Comparison of ENCODE assay signal across 8 cellular contexts in genomic region chr9:78298046-78298511, GRCh38. TPM values are rescaled to one million over a fixed set of nuclear protein-coding genes. Genes with fewer than 3 reads are reported as not detected.
DNase-seq lines count a peak whose midpoint lies in the region; ATAC-seq and TF ChIP-seq lines count a peak whose summit lies in the region.

No MANE protein-coding gene starts in this region.

- DNase-seq in NCI-H510A treated with DMSO at 0.1 percent for 48 hours (lab: John Stamatoyannopoulos, UW) (peak; percentile 36), NCI-H510A (lab: John Stamatoyannopoulos, UW) (no peak), PC-3 (peak; percentile 2), chondrocyte (ENCODE audit: low spot score) (no peak), mesenchymal stem cell (no peak), thyroid gland (no peak), ACHN (no peak)

- no peaks in the 10 kb centered on the region; the same call in 1 of the 2 replicates for H4K20me1 ChIP-seq in PC-3 (ENCODE audit: low read length)

- in situ Hi-C loops in ACHN (cut with HindIII; ENCODE audit: low pct_ligation_motif_present, low pct_unique_long_range_greater_than_20kb, low sequenced_read_pairs), result no loop called here

- H3K23ac ChIP-seq in mesenchymal stem cell (ENCODE audit: low read length in 2 of 2), result no peak overlapping the region

- H3K9me2 ChIP-seq in PC-3 (replicated peaks; ENCODE audit: low read length), result no peaks in the 10 kb centered on the region

- H3K27ac Mint-ChIP-seq in chondrocyte (ENCODE audit: unreplicated experiment), result peak overlapping the region; percentile 99

- H3K4me1 Mint-ChIP-seq in chondrocyte (ENCODE audit: low read depth), result peaks cover 47% of the 10 kb centered on the region

- POLR2A ChIA-PET in PC-3 (lab: Charles Lee; ENCODE audit: unreplicated experiment), result no interaction called here

- peak overlapping the region; percentile 91 for H3K4me3 Mint-ChIP-seq in chondrocyte (ENCODE audit: unreplicated experiment)

- peaks cover 6% of the 10 kb centered on the region for H3K79me1 ChIP-seq in mesenchymal stem cell (replicated peaks; ENCODE audit: low read length, poor library complexity, severe bottlenecking)

- H2BK15ac ChIP-seq in mesenchymal stem cell (ENCODE audit: low read depth, poor library complexity, severe bottlenecking), result no peak overlapping the region

- H2AK5ac ChIP-seq in mesenchymal stem cell (ENCODE audit: low read length, severe bottlenecking), result no peak overlapping the region

- intact Hi-C loops in PC-3 (cut with micrococcal nuclease) (no loop called here), thyroid gland (cut with DNase I) (no loop called here)

- H4K91ac ChIP-seq in mesenchymal stem cell (ENCODE audit: low read length), result no peak overlapping the region

- H3K4me2 ChIP-seq in PC-3 (ENCODE audit: low read length) (peak overlapping the region; percentile 88), mesenchymal stem cell (ENCODE audit: low read length, poor library complexity, severe bottlenecking) (peak overlapping the region; percentile 65)

- no peak overlapping the region for H3K4ac ChIP-seq in mesenchymal stem cell (ENCODE audit: low read depth in 1 of 2, low read length in 2 of 2)

- no peak overlapping the region for H2BK12ac ChIP-seq in mesenchymal stem cell (ENCODE audit: low read length in 2 of 2)

- H3K9me3 Mint-ChIP-seq in chondrocyte (ENCODE audit: low read depth), result no peaks in the 10 kb centered on the region

- H3K4me3 ChIP-seq in PC-3 (ENCODE audit: low read length) (peak overlapping the region; percentile 95), mesenchymal stem cell (ENCODE audit: insufficient read depth in 1 of 2, low read depth in 1 of 2, low read length in 2 of 2) (peak overlapping the region; percentile 42 to 88), thyroid gland (replicated peaks in 1 of 3) (peak overlapping the region; percentile 38 to 79 (median 61))

- ATAC-seq in PC-3, result no peak
- ATAC-seq in HG02852 (IDR thresholded peaks at IDR 0.05; ENCODE audit: unreplicated experiment), result no peak

- no TSS peak for BruUV-seq in PC-3 (replicated peaks; lab: Mats Ljungman, UMichigan)

- no peak overlapping the region for H2BK120ac ChIP-seq in mesenchymal stem cell (ENCODE audit: low read depth, low read length)

- WGBS in mesenchymal stem cell, result under 1% methylated on average over 10 of the region's 13 CpGs
- 10 to 13% methylated on average over 13 of the region's 13 CpGs for WGBS in thyroid gland, 2 donors

- no peak overlapping the region for H4K8ac ChIP-seq in mesenchymal stem cell (ENCODE audit: low read length)

- H3K27ac ChIP-seq in PC-3 (ENCODE audit: low read length), result no peak overlapping the region
- peak overlapping the region; percentile 48 for H3K27ac ChIP-seq in mesenchymal stem cell (ENCODE audit: low read length, poor library complexity, severe bottlenecking)
- no peak overlapping the region for H3K27ac ChIP-seq in thyroid gland

- no peak overlapping the region for H2BK5ac ChIP-seq in mesenchymal stem cell (ENCODE audit: low read depth, low read length, poor library complexity, severe bottlenecking)

- peaks cover 12% of the 10 kb centered on the region for H3K36me3 Mint-ChIP-seq in chondrocyte (ENCODE audit: low read depth)

- no peak for TF ChIP-seq POLR2A in thyroid gland (IDR thresholded peaks at IDR 0.05)

- H3F3A ChIP-seq in PC-3 (ENCODE audit: low read length, unreplicated experiment), result no peaks in the 10 kb centered on the region

- H3K18ac ChIP-seq in mesenchymal stem cell (ENCODE audit: low read depth in 1 of 2, low read length in 2 of 2), result no peak overlapping the region

- no peaks in the 10 kb centered on the region for H3K9me3 ChIP-seq in PC-3 (ENCODE audit: low read length)
- no peaks in the 10 kb centered on the region for H3K9me3 ChIP-seq in mesenchymal stem cell (ENCODE audit: control insufficient read depth, low read length)
- H3K9me3 ChIP-seq in thyroid gland, result no peaks in the 10 kb centered on the region

- H2AFZ ChIP-seq in PC-3 (ENCODE audit: low read length) (peak overlapping the region; percentile 96), mesenchymal stem cell (ENCODE audit: low read depth, low read length) (no peak overlapping the region)

- H3K36me3 ChIP-seq in PC-3 (ENCODE audit: low read depth, low read length) (peaks cover 10% of the 10 kb centered on the region), mesenchymal stem cell (ENCODE audit: control insufficient read depth in 1 of 2, insufficient read depth in 2 of 2, low read depth in 1 of 2, low read length in 2 of 2) (peaks cover 0 to under 1% of the 10 kb centered on the region in 2 experiments), thyroid gland (no peaks in the 10 kb centered on the region)

- H3K27me3 ChIP-seq in PC-3 (ENCODE audit: low read length) (no peaks in the 10 kb centered on the region), mesenchymal stem cell (ENCODE audit: control insufficient read depth in 1 of 2, insufficient read depth in 1 of 2, low read length in 2 of 2) (no peaks in the 10 kb centered on the region), thyroid gland (no peaks in the 10 kb centered on the region)

- H3K9ac ChIP-seq in PC-3 (ENCODE audit: low read length), result peak overlapping the region; percentile 78
- peak overlapping the region; percentile 79 for H3K9ac ChIP-seq in mesenchymal stem cell (ENCODE audit: low read length)

- H3K14ac ChIP-seq in mesenchymal stem cell (ENCODE audit: low read length in 2 of 2), result no peak overlapping the region

- TF ChIP-seq CTCF in PC-3 (conservative IDR thresholded peaks at IDR 0.05; ENCODE audit: low read depth, low read length), result no peak
- TF ChIP-seq CTCF in chondrocyte (IDR thresholded peaks at IDR 0.05), result no peak
- no peak for TF ChIP-seq CTCF in thyroid gland (IDR thresholded peaks at IDR 0.05)

- H3K4me1 ChIP-seq in PC-3 (ENCODE audit: insufficient read depth, low read length), result peaks cover 10% of the 10 kb centered on the region
- peaks cover 7% of the 10 kb centered on the region for H3K4me1 ChIP-seq in mesenchymal stem cell (ENCODE audit: control insufficient read depth, insufficient read depth, low read depth, low read length)
- H3K4me1 ChIP-seq in thyroid gland, result peaks cover 13 to 14% of the 10 kb centered on the region in 2 donors

- H3K79me2 ChIP-seq in PC-3 (ENCODE audit: low read length), result peaks cover 33% of the 10 kb centered on the region

- H3K27me3 Mint-ChIP-seq in chondrocyte (ENCODE audit: low read depth), result no peaks in the 10 kb centered on the region

- CTCF ChIA-PET in PC-3 (lab: Charles Lee), result no interaction called here

RNA-seq across cellular contexts. Expression of gene PSAT1, which starts 1.2 kb away (rescaled TPM):
- 45.6 and 52.5 TPM in 2 replicates for total RNA-seq in PC-3 (2014; rRNA removed)
- 45.0 to 302 TPM (median 299 TPM) in 3 replicates for total RNA-seq in chondrocyte
- 93.9 TPM for polyA plus RNA-seq in mesenchymal stem cell (2013, experiment 1 of 2)
- polyA plus RNA-seq in mesenchymal stem cell (2013, experiment 2 of 2), result 102 TPM
- 10 to 100 TPM; 11.2 to 88.2 (median 13.1) TPM for total RNA-seq in thyroid gland

Comparison
In these comparisons a context has a peak if more than half of its experiments do, and no peak if none do; other contexts are left out.
1. DNase-seq: peak in NCI-H510A treated with DMSO at 0.1 percent for 48 hours (single experiment) and PC-3 (single experiment); none in NCI-H510A (single experiment), chondrocyte (single experiment), mesenchymal stem cell (single experiment), thyroid gland (0 of 2) and ACHN (single experiment).
2. Peak in every context shown above with its lines, with median percentiles within 50 percentile points of each other: H3K4me3 ChIP-seq.